In the genomic region with DNA sequence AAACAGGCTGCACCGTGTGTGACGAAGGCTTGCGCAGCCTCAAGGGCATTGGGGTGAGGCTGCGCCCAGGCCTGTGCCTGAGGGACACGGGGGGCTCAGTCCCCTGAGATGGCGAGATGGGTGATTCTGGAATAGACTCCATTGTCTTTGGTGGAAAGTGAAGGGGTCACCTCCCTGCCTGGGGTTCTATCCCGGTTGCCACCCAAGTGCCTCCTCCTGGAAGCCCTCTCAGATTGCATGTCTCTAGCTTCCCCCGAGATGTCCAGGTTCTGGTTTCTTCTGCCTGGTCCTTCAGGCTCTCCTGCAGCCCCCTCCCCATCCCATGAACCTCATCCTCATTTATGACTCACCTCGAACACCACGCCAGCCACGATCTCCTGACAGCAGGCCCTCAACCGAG, we compare ENCODE assay signal across 24 cellular contexts. TPM values are rescaled to one million over a fixed set of nuclear protein-coding genes. Genes with fewer than 3 reads are reported as not detected.
DNase-seq lines count a peak whose midpoint lies in the region; ATAC-seq, FAIRE-seq and TF ChIP-seq lines count a peak whose summit lies in the region.
"Had no signal": no experiment of that assay in that cellular context is flagged by ENCODE, and none has a peak within 500 bp of the region (broad histone marks: within the 10 kb centered on the region; RNA-seq: fewer than 3 reads in every experiment).

No MANE protein-coding gene starts in this region.

- H3K27me3 ChIP-seq in K562 (ENCODE audit: control insufficient read depth in 2 of 2, insufficient read depth in 2 of 2, low read length in 2 of 2): no peaks in the 10 kb centered on the region
- no peaks in the 10 kb centered on the region for H3K27me3 ChIP-seq in neuronal stem cell (ENCODE audit: control insufficient read depth in 3 of 3, insufficient read depth in 3 of 3, low read depth in 1 of 3, low read length in 3 of 3)
- no peaks in the 10 kb centered on the region for H3K27me3 ChIP-seq in GM23338 (ENCODE audit: insufficient read depth)
- H3K27me3 ChIP-seq: BLaER1 treated with 17β-estradiol and CSF1 and Interleukin-3, amounts not matched to agents 10 nM and 100 nM had no signal

- intact Hi-C loops in K562 (cut with micrococcal nuclease): no loop called here

- no peaks in the 10 kb centered on the region for H3K4me1 ChIP-seq in A549
- H3K4me1 ChIP-seq in HEK293 (ENCODE audit: control insufficient read depth, insufficient read depth, low read length): no peaks in the 10 kb centered on the region
- peaks cover 7 to 12% of the 10 kb centered on the region in 2 experiments; a peak in 4 of 5 replicates for H3K4me1 ChIP-seq in K562 (replicated peaks in 1 of 2; ENCODE audit: control insufficient read depth in 2 of 2, insufficient read depth in 2 of 2, low read length in 2 of 2)
- H3K4me1 ChIP-seq in neuronal stem cell (ENCODE audit: control insufficient read depth in 2 of 2, insufficient read depth in 1 of 2, low read depth in 1 of 2, low read length in 2 of 2): no peaks in the 10 kb centered on the region
- H3K4me1 ChIP-seq in GM23338 (ENCODE audit: insufficient read depth): no peaks in the 10 kb centered on the region
- H3K4me1 ChIP-seq: Caco-2 had no signal

- H4K91ac ChIP-seq in neuronal stem cell (ENCODE audit: low read depth, low read length, poor library complexity): no peak overlapping the region

- no peak overlapping the region for H3K14ac ChIP-seq in neuronal stem cell (ENCODE audit: low read length)

- H2BK12ac ChIP-seq in neuronal stem cell (ENCODE audit: low read length): no peak overlapping the region

- no peaks in the 10 kb centered on the region for H3K9me3 Mint-ChIP-seq in GM23338
- H3K9me3 Mint-ChIP-seq: CD4-positive, alpha-beta T cell; CD8-positive, alpha-beta T cell had no signal

- no peak for FAIRE-seq in A549 (lab: Jason Lieb, UNC)
- FAIRE-seq in K562 (lab: Jason Lieb, UNC): no peak
- FAIRE-seq: A204.1, D721Med, G401.6, GM12891, GM19239 had no signal

- peaks cover 12% of the 10 kb centered on the region; the same call in 2 of the 3 replicates for H3K36me3 Mint-ChIP-seq in GM23338 (ENCODE audit: low read depth)

- no peaks in the 10 kb centered on the region for H3K4me1 Mint-ChIP-seq in GM23338
- H3K4me1 Mint-ChIP-seq: B cell had no signal

- WGBS in A549 (ENCODE audit: missing lambda C conversion rate): 98% methylated on average over 12 of the region's 12 CpGs
- WGBS in K562 (ENCODE audit: insufficient coverage, low coverage, missing lambda C conversion rate): 95% methylated on average over 12 of the region's 12 CpGs
- WGBS in neuronal stem cell (ENCODE audit: extremely low coverage in 2 of 2, insufficient read length in 2 of 2, insufficient replicate concordance in 1 of 2), 2 donors: no CpG with 5 or more reads among the region's 12 CpGs

- H3K27ac ChIP-seq in A549: no peak overlapping the region
- H3K27ac ChIP-seq in HEK293 (ENCODE audit: extremely low read depth, low read depth, low read length): no peak overlapping the region
- no peak overlapping the region for H3K27ac ChIP-seq in K562 (ENCODE audit: extremely low read depth, low read depth, low read length)
- no peak overlapping the region for H3K27ac ChIP-seq in neuronal stem cell (replicated peaks; ENCODE audit: low read length)
- no peak overlapping the region for H3K27ac ChIP-seq in GM23338 (ENCODE audit: low read depth)
- H3K27ac ChIP-seq: BLaER1 treated with 17β-estradiol and CSF1 and Interleukin-3, amounts not matched to agents 10 nM and 100 nM; C4-2B had no signal

- H3K9me3 ChIP-seq in A549: no peaks in the 10 kb centered on the region
- H3K9me3 ChIP-seq in HEK293 (ENCODE audit: control insufficient read depth, insufficient read depth, low read depth, low read length): no peaks in the 10 kb centered on the region
- no peaks in the 10 kb centered on the region for H3K9me3 ChIP-seq in K562 (replicated peaks; ENCODE audit: control insufficient read depth, insufficient read depth, low read depth, low read length)
- H3K9me3 ChIP-seq in neuronal stem cell (replicated peaks in 1 of 2; ENCODE audit: control insufficient read depth in 2 of 2, insufficient read depth in 1 of 2, low read depth in 1 of 2, low read length in 2 of 2): no peaks in the 10 kb centered on the region
- H3K9me3 ChIP-seq: BLaER1 treated with 17β-estradiol and CSF1 and Interleukin-3, amounts not matched to agents 10 nM and 100 nM; Caco-2 had no signal

- no peaks in the 10 kb centered on the region for H3K79me2 ChIP-seq in K562 (ENCODE audit: control insufficient read depth, insufficient read depth, low read length)
- H3K79me2 ChIP-seq in GM23338 (replicated peaks; ENCODE audit: insufficient read depth): no peaks in the 10 kb centered on the region

- ATAC-seq in A549 (no peak), K562 (no peak), GM23338 (no peak)
- ATAC-seq: CD8-positive, alpha-beta T cell had no signal

- no peaks in the 10 kb centered on the region for H3F3A ChIP-seq in GM23338 (replicated peaks; ENCODE audit: low read depth)

- H3K9ac ChIP-seq in K562 (ENCODE audit: insufficient read depth in 1 of 2, low read depth in 2 of 2, low read length in 2 of 2): peak overlapping the region in 1 of 2 experiments; percentile 43; a peak in 2 of 4 replicates
- H3K9ac ChIP-seq in neuronal stem cell (ENCODE audit: low read depth, low read length, poor library complexity): no peak overlapping the region
- H3K9ac ChIP-seq: BLaER1 treated with 17β-estradiol and CSF1 and Interleukin-3, amounts not matched to agents 10 nM and 100 nM had no signal

- TF ChIP-seq CTCF in A549 (IDR thresholded peaks at IDR 0.05) (no peak), HEK293 (tag by site-specific recombination; IDR thresholded peaks at IDR 0.05) (no peak), K562 (IDR thresholded peaks at IDR 0.05 in 2 of 3, conservative IDR thresholded peaks at IDR 0.05 in 1 of 3; ENCODE audit: insufficient read depth in 2 of 3, low read depth in 1 of 3, low read length in 3 of 3) (no peak), GM23338 (conservative IDR thresholded peaks at IDR 0.05; ENCODE audit: low read depth in 2 of 2) (no peak)

- H2BK5ac ChIP-seq in neuronal stem cell (ENCODE audit: low read length): no peak overlapping the region

- no peak overlapping the region for H3K27ac Mint-ChIP-seq in GM23338
- H3K27ac Mint-ChIP-seq: B cell; CD4-positive, alpha-beta T cell; CD8-positive, alpha-beta T cell had no signal

- H3K4ac ChIP-seq in neuronal stem cell (ENCODE audit: low read length): no peak overlapping the region

- peaks cover 4% of the 10 kb centered on the region; the same call in 1 of the 2 replicates for H4K20me1 ChIP-seq in K562 (replicated peaks; ENCODE audit: control insufficient read depth, insufficient read depth, low read length)
- no peaks in the 10 kb centered on the region for H4K20me1 ChIP-seq in GM23338 (replicated peaks; ENCODE audit: insufficient read depth)

- no peak overlapping the region for H2BK15ac ChIP-seq in neuronal stem cell (ENCODE audit: low read length)

- no peak overlapping the region for H3K23ac ChIP-seq in neuronal stem cell (ENCODE audit: low read depth, low read length, poor library complexity)

- CTCF ChIA-PET in A549 (lab: Yijun Ruan, JAX) (no interaction called here), HEK293 (lab: Yijun Ruan, JAX) (no interaction called here), K562 (lab: Yijun Ruan, JAX; ENCODE audit: low intra/inter-chr PET ratio) (no interaction called here)

- no peak overlapping the region for H2BK120ac ChIP-seq in neuronal stem cell (ENCODE audit: low read depth, low read length)

- no peak overlapping the region for H3K4me3 Mint-ChIP-seq in GM23338
- H3K4me3 Mint-ChIP-seq: B cell; CD4-positive, alpha-beta T cell; CD8-positive, alpha-beta T cell had no signal

- no peak overlapping the region for H4K8ac ChIP-seq in neuronal stem cell (ENCODE audit: low read depth, low read length)

- no peak for TF ChIP-seq RAD21 in A549 (conservative IDR thresholded peaks at IDR 0.05 in 1 of 2, IDR thresholded peaks at IDR 0.05 in 1 of 2)
- TF ChIP-seq RAD21 in K562 (CRISPR knock-in tag; conservative IDR thresholded peaks at IDR 0.05 in 1 of 2, IDR thresholded peaks at IDR 0.05 in 1 of 2): no peak

- H3K36me3 ChIP-seq in HEK293 (ENCODE audit: control insufficient read depth in 2 of 2, insufficient read depth in 1 of 2, low read length in 2 of 2) (peaks cover 19 to 62% of the 10 kb centered on the region in 2 experiments; a peak in 2 of 3 replicates), K562 (ENCODE audit: control insufficient read depth, insufficient read depth, low read length) (peaks cover 71% of the 10 kb centered on the region; the same call in 2 of the 3 replicates), neuronal stem cell (replicated peaks in 1 of 2; ENCODE audit: control insufficient read depth in 2 of 2, insufficient read depth in 2 of 2, low read length in 2 of 2) (peaks cover 16 to 54% of the 10 kb centered on the region in 2 donors), GM23338 (ENCODE audit: insufficient read depth) (peaks cover 4% of the 10 kb centered on the region; the same call in 1 of the 2 replicates)

- no peak overlapping the region for H3K4me3 ChIP-seq in A549
- H3K4me3 ChIP-seq in HEK293 (ENCODE audit: low read depth, low read length): no peak overlapping the region
- H3K4me3 ChIP-seq in K562: no peak overlapping the region
- H3K4me3 ChIP-seq in neuronal stem cell (ENCODE audit: low read length in 2 of 2): no peak overlapping the region
- H3K4me3 ChIP-seq in GM23338: no peak overlapping the region
- H3K4me3 ChIP-seq: BLaER1 treated with 17β-estradiol and CSF1 and Interleukin-3, amounts not matched to agents 10 nM and 100 nM had no signal

- H3K79me1 ChIP-seq in neuronal stem cell (ENCODE audit: low read depth, low read length): no peaks in the 10 kb centered on the region

- no peak for DNase-seq in A549 (ENCODE audit: low read depth in 1 of 2, low spot score in 1 of 2)
- DNase-seq in K562 (ENCODE audit: extremely low read depth in 1 of 4, low spot score in 3 of 4): no peak
- no peak for DNase-seq in neuronal stem cell (ENCODE audit: low spot score)
- no peak for DNase-seq in ecto neural progenitor cell (ENCODE audit: low spot score)
- DNase-seq in GM23338 (ENCODE audit: low spot score): no peak
- DNase-seq in hypothalamus (lab: John Stamatoyannopoulos, UW): no peak
- DNase-seq in SHP77 treated with DMSO at 0.1 percent for 48 hours (lab: John Stamatoyannopoulos, UW): no peak
- DNase-seq: 8988T; AML-193; Caco-2; Calu3; CD4-positive, alpha-beta T cell; CD8-positive, alpha-beta T cell; DMS79 treated with DMSO at 0.1 percent for 48 hours; GF-D8 had no signal

- H3K18ac ChIP-seq in neuronal stem cell (ENCODE audit: low read length): no peak overlapping the region

- in situ Hi-C loops in K562 (cut with MboI): no loop called here

- TF ChIP-seq POLR2A in A549 (IDR thresholded peaks at IDR 0.05; ENCODE audit: low read length) (no peak), K562 (conservative IDR thresholded peaks at IDR 0.05) (no peak)

- POLR2A ChIA-PET in A549 (lab: Yijun Ruan, JAX) (no interaction called here), HEK293 (lab: Yijun Ruan, JAX) (interaction anchor here (0.5 to 1.6 kb wide), 3 partner anchors 13 to 48 kb away, joined by 5 to 6 read pairs (median 5); no protein-coding TSS in a partner anchor), K562 (lab: Yijun Ruan, JAX) (interaction anchor here (0.9 to 15.9 kb wide), 3 partner anchors 9 to 49 kb away, joined by 3 to 112 read pairs (median 5); no protein-coding TSS in a partner anchor)

- H2AK5ac ChIP-seq in neuronal stem cell (ENCODE audit: low read depth, low read length): peak overlapping the region; percentile 37

- peaks cover 1% of the 10 kb centered on the region for H3K27me3 Mint-ChIP-seq in GM23338 (ENCODE audit: insufficient read depth, low read depth, poor library complexity)
- H3K27me3 Mint-ChIP-seq: B cell; CD4-positive, alpha-beta T cell had no signal

- H3K4me2 ChIP-seq in A549 (no peak overlapping the region), K562 (ENCODE audit: insufficient read depth, low read length) (no peak overlapping the region), neuronal stem cell (ENCODE audit: insufficient read depth, low read length, poor library complexity, severe bottlenecking) (no peak overlapping the region), GM23338 (no peak overlapping the region)
- H3K4me2 ChIP-seq: BLaER1 treated with 17β-estradiol and CSF1 and Interleukin-3, amounts not matched to agents 10 nM and 100 nM had no signal

- H3K9me1 ChIP-seq in K562 (ENCODE audit: control insufficient read depth, insufficient read depth, low read length): no peaks in the 10 kb centered on the region

- H2AFZ ChIP-seq in K562 (ENCODE audit: low read depth, low read length): no peak overlapping the region
- no peak overlapping the region for H2AFZ ChIP-seq in neuronal stem cell (ENCODE audit: low read length)
- no peak overlapping the region for H2AFZ ChIP-seq in GM23338

- H3K9me2 ChIP-seq in GM23338 (ENCODE audit: insufficient read depth): no peaks in the 10 kb centered on the region

- TF ChIP-seq EP300 in A549 (IDR thresholded peaks at IDR 0.05): no peak
- TF ChIP-seq EP300 in K562 (IDR thresholded peaks at IDR 0.05; ENCODE audit: low read length): no peak

- BruUV-seq in K562 (replicated peaks; lab: Mats Ljungman, UMichigan): no TSS peak

RNA-seq across cellular contexts. Expression of gene MFN2, which starts 22.4 kb away (rescaled TPM):
- polyA plus RNA-seq in A549 (2011; rRNA removed): 34.7 and 40.3 TPM in 2 replicates
- polyA plus RNA-seq in A549 (2012; cell fraction: cytosol; rRNA removed): 28.0 and 30.9 TPM in 2 replicates
- polyA plus RNA-seq in A549 (2012; cell fraction: nucleus; rRNA removed): 42.7 and 57.4 TPM in 2 replicates
- 35.7 to 36.8 TPM (median 35.9 TPM) in 3 replicates for polyA plus RNA-seq in A549 (2017; fragmentation: RNase III; extraction: RNeasy Plus Mini Kit Qiagen cat#74134 plus additional on column Dnase treatment)
- 40.6 and 44.2 TPM in 2 replicates for polyA minus RNA-seq in A549 (2011; rRNA and poly(A)+ RNA removed)
- total RNA-seq in K562 (2011; cell fraction: chromatin; rRNA removed; ENCODE audit: low replicate concordance): 133 and 181 TPM in 2 replicates
- total RNA-seq in K562 (2011; cell fraction: nucleolus; rRNA removed): 106 and 110 TPM in 2 replicates
- 88.2 and 107 TPM in 2 replicates for total RNA-seq in K562 (2011; cell fraction: nucleoplasm; rRNA removed)
- 95.4 and 108 TPM in 2 replicates for total RNA-seq in K562 (2014; rRNA removed)
- total RNA-seq in K562 (2014; rRNA removed; fragmentation: Illumina TruSeq; extraction: Trizol): 87.1 and 109 TPM in 2 replicates
- 79.6 and 82.9 TPM in 2 replicates for total RNA-seq in K562 (2015; rRNA removed; fragmentation: Illumina TruSeq; extraction: Trizol)
- 147 and 158 TPM in 2 replicates for total RNA-seq in K562 (2021)
- polyA plus RNA-seq in K562 (2011; rRNA removed): 83.4 and 112 TPM in 2 replicates
- 74.2 and 81.7 TPM in 2 replicates for polyA plus RNA-seq in K562 (2011; cell fraction: cytosol; rRNA removed)
- polyA plus RNA-seq in K562 (2011; cell fraction: nucleus; rRNA removed): 185 and 193 TPM in 2 replicates
- polyA plus RNA-seq in K562 (2012): 74.5 and 123 TPM in 2 replicates
- 139 and 165 TPM in 2 replicates for polyA plus RNA-seq in K562 (2014; fragmentation: Illumina TruSeq; extraction: Trizol)
- polyA plus RNA-seq in K562 (2014; fragmentation: Nextera tagmentation; extraction: Ambion mirVana): 10 to 100 TPM; 10.5 to 14.0 TPM
- polyA plus RNA-seq in K562 (2014; rRNA removed): 94.6 and 99.9 TPM in 2 replicates
- 105 and 127 TPM in 2 replicates for polyA minus RNA-seq in K562 (2011; rRNA and poly(A)+ RNA removed)
- polyA minus RNA-seq in K562 (2011; cell fraction: cytosol; rRNA and poly(A)+ RNA removed): 52.3 and 57.5 TPM in 2 replicates
- 38.1 and 91.4 TPM in 2 replicates for polyA minus RNA-seq in K562 (2011; cell fraction: nucleus; rRNA and poly(A)+ RNA removed)
- polyA plus RNA-seq in neuronal stem cell (2013, experiment 1 of 2): 35.1 TPM
- polyA plus RNA-seq in neuronal stem cell (2013, experiment 2 of 2): 33.9 TPM
- total RNA-seq in GM23338 (2014; rRNA removed; shearing (Covaris generic)): 36.0 and 40.4 TPM in 2 replicates
- 15.1 and 15.4 TPM in 2 replicates for polyA plus RNA-seq in GM23338 (2016; fragmentation: Nextera tagmentation; extraction: Ambion mirVana)

RNA-seq across cellular contexts. Expression of gene PLOD1, which starts 23.4 kb away (rescaled TPM):
- 53.8 and 66.7 TPM in 2 replicates for polyA plus RNA-seq in A549 (2011; rRNA removed)
- 65.6 and 81.8 TPM in 2 replicates for polyA plus RNA-seq in A549 (2012; cell fraction: cytosol; rRNA removed)
- 154 and 189 TPM in 2 replicates for polyA plus RNA-seq in A549 (2012; cell fraction: nucleus; rRNA removed)
- 78.6 to 85.2 TPM (median 83.9 TPM) in 3 replicates for polyA plus RNA-seq in A549 (2017; fragmentation: RNase III; extraction: RNeasy Plus Mini Kit Qiagen cat#74134 plus additional on column Dnase treatment)
- 80.8 and 92.3 TPM in 2 replicates for polyA minus RNA-seq in A549 (2011; rRNA and poly(A)+ RNA removed)
- total RNA-seq in K562 (2011; cell fraction: chromatin; rRNA removed; ENCODE audit: low replicate concordance): 140 and 357 TPM in 2 replicates
- total RNA-seq in K562 (2011; cell fraction: nucleolus; rRNA removed): 408 and 448 TPM in 2 replicates
- total RNA-seq in K562 (2011; cell fraction: nucleoplasm; rRNA removed): 258 and 294 TPM in 2 replicates
- total RNA-seq in K562 (2014; rRNA removed): 58.5 and 81.4 TPM in 2 replicates
- total RNA-seq in K562 (2014; rRNA removed; fragmentation: Illumina TruSeq; extraction: Trizol): 30.7 and 41.6 TPM in 2 replicates
- 49.6 and 51.6 TPM in 2 replicates for total RNA-seq in K562 (2015; rRNA removed; fragmentation: Illumina TruSeq; extraction: Trizol)
- 90.8 and 92.9 TPM in 2 replicates for total RNA-seq in K562 (2021)
- 80.2 and 156 TPM in 2 replicates for polyA plus RNA-seq in K562 (2011; rRNA removed)
- 160 and 179 TPM in 2 replicates for polyA plus RNA-seq in K562 (2011; cell fraction: cytosol; rRNA removed)
- 178 and 231 TPM in 2 replicates for polyA plus RNA-seq in K562 (2011; cell fraction: nucleus; rRNA removed)
- 112 and 129 TPM in 2 replicates for polyA plus RNA-seq in K562 (2012)
- polyA plus RNA-seq in K562 (2014; fragmentation: Illumina TruSeq; extraction: Trizol): 76.9 and 83.7 TPM in 2 replicates
- polyA plus RNA-seq in K562 (2014; fragmentation: Nextera tagmentation; extraction: Ambion mirVana): 10 to 100 TPM; 16.6 to 27.1 TPM
- polyA plus RNA-seq in K562 (2014; rRNA removed): 52.7 and 70.2 TPM in 2 replicates
- polyA minus RNA-seq in K562 (2011; rRNA and poly(A)+ RNA removed): 77.2 and 82.6 TPM in 2 replicates
- polyA minus RNA-seq in K562 (2011; cell fraction: cytosol; rRNA and poly(A)+ RNA removed): 127 and 153 TPM in 2 replicates
- polyA minus RNA-seq in K562 (2011; cell fraction: nucleus; rRNA and poly(A)+ RNA removed): 55.1 and 85.3 TPM in 2 replicates
- polyA plus RNA-seq in neuronal stem cell (2013, experiment 1 of 2): 32.4 TPM
- 31.9 TPM for polyA plus RNA-seq in neuronal stem cell (2013, experiment 2 of 2)
- 56.3 and 62.9 TPM in 2 replicates for total RNA-seq in GM23338 (2014; rRNA removed; shearing (Covaris generic))
- 22.4 and 23.3 TPM in 2 replicates for polyA plus RNA-seq in GM23338 (2016; fragmentation: Nextera tagmentation; extraction: Ambion mirVana)

RNA-seq across cellular contexts. Expression of gene KIAA2013, which starts 31.7 kb away (rescaled TPM):
- 23.0 and 26.1 TPM in 2 replicates for polyA plus RNA-seq in A549 (2011; rRNA removed)
- polyA plus RNA-seq in A549 (2012; cell fraction: cytosol; rRNA removed): 50.7 and 67.3 TPM in 2 replicates
- 54.3 and 92.8 TPM in 2 replicates for polyA plus RNA-seq in A549 (2012; cell fraction: nucleus; rRNA removed)
- polyA plus RNA-seq in A549 (2017; fragmentation: RNase III; extraction: RNeasy Plus Mini Kit Qiagen cat#74134 plus additional on column Dnase treatment): 22.3 to 23.5 TPM (median 23.3 TPM) in 3 replicates
- 19.5 and 21.6 TPM in 2 replicates for polyA minus RNA-seq in A549 (2011; rRNA and poly(A)+ RNA removed)
- 23.5 and 87.3 TPM in 2 replicates for total RNA-seq in K562 (2011; cell fraction: chromatin; rRNA removed; ENCODE audit: low replicate concordance)
- total RNA-seq in K562 (2011; cell fraction: nucleolus; rRNA removed): 116 and 137 TPM in 2 replicates
- 76.4 and 80.1 TPM in 2 replicates for total RNA-seq in K562 (2011; cell fraction: nucleoplasm; rRNA removed)
- total RNA-seq in K562 (2014; rRNA removed): 55.0 and 62.5 TPM in 2 replicates
- 10.8 and 12.9 TPM in 2 replicates for total RNA-seq in K562 (2014; rRNA removed; fragmentation: Illumina TruSeq; extraction: Trizol)
- total RNA-seq in K562 (2015; rRNA removed; fragmentation: Illumina TruSeq; extraction: Trizol): 36.8 TPM in 2 replicates
- 57.1 and 57.6 TPM in 2 replicates for total RNA-seq in K562 (2021)
- 38.8 and 61.3 TPM in 2 replicates for polyA plus RNA-seq in K562 (2011; rRNA removed)
- 106 and 197 TPM in 2 replicates for polyA plus RNA-seq in K562 (2011; cell fraction: cytosol; rRNA removed)
- 47.0 and 58.8 TPM in 2 replicates for polyA plus RNA-seq in K562 (2011; cell fraction: nucleus; rRNA removed)
- polyA plus RNA-seq in K562 (2012): 35.0 and 51.2 TPM in 2 replicates
- 21.8 and 34.4 TPM in 2 replicates for polyA plus RNA-seq in K562 (2014; fragmentation: Illumina TruSeq; extraction: Trizol)
- polyA plus RNA-seq in K562 (2014; fragmentation: Nextera tagmentation; extraction: Ambion mirVana): 1 to 10 TPM; 2.2 to 3.0 TPM
- polyA plus RNA-seq in K562 (2014; rRNA removed): 50.7 and 56.7 TPM in 2 replicates
- 23.2 and 34.4 TPM in 2 replicates for polyA minus RNA-seq in K562 (2011; rRNA and poly(A)+ RNA removed)
- 47.3 and 62.2 TPM in 2 replicates for polyA minus RNA-seq in K562 (2011; cell fraction: cytosol; rRNA and poly(A)+ RNA removed)
- 14.8 and 25.5 TPM in 2 replicates for polyA minus RNA-seq in K562 (2011; cell fraction: nucleus; rRNA and poly(A)+ RNA removed)
- 25.3 TPM for polyA plus RNA-seq in neuronal stem cell (2013, experiment 1 of 2)
- polyA plus RNA-seq in neuronal stem cell (2013, experiment 2 of 2): 24.8 TPM
- total RNA-seq in GM23338 (2014; rRNA removed; shearing (Covaris generic)): 77.8 and 83.2 TPM in 2 replicates
- 15.7 and 19.4 TPM in 2 replicates for polyA plus RNA-seq in GM23338 (2016; fragmentation: Nextera tagmentation; extraction: Ambion mirVana)
